ENCODE assay signal across 9 cellular contexts in the genomic region with DNA sequence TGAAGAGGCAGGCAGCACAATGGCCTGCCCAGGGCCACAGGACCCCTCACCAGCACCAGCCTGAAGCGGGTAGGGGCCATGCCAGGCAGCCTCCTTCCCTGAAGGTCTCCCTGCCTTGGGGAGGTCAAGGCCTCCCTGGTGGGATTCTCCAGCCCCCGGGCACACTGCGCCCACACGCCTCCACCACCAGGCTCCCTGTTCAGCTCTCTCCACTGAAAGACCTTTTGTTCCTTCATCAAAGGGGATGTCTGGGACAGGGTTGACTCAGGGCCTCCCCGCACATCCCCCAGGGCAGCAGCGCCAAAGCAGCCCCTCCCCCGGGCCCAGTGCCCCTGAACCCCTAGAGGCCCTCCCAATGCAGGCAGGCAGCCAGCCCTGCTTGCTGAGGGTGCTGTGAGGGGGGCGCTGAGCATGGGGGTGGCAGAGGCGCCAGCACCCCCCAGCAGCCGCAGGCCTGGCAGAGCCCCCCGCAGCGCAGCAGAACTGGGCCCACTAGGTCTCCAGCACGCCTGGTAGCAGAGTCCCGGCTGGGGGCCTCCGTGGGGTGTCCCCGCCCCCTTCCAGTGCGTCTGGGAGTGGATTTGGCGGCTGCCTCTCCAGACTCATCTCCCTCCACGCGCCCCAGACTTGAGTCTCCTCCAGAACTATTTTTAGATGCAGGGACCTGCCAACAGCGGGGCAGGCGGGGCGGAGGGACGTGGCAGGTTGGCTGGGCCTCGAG. TPM values are rescaled to one million over a fixed set of nuclear protein-coding genes. Genes with fewer than 3 reads are reported as not detected.
DNase-seq lines count a peak whose midpoint lies in the region; TF ChIP-seq lines count a peak whose summit lies in the region.
"Had no signal": no experiment of that assay in that cellular context is flagged by ENCODE, and none has a peak within 500 bp of the region (broad histone marks: within the 10 kb centered on the region; RNA-seq: fewer than 3 reads in every experiment).

No MANE protein-coding gene starts in this region.

- peak; percentile 69 for DNase-seq in RPMI8226
- peak; percentile 89 for DNase-seq in fibroblast of villous mesenchyme (ENCODE audit: low read depth)
- DNase-seq in ovary = peak; percentile 90 to 94 (median 91)
- DNase-seq in HEK293T (ENCODE audit: extremely low spot score) = no peak
- DNase-seq in NCI-H82 treated with DMSO at 0.1 percent for 48 hours (lab: John Stamatoyannopoulos, UW; ENCODE audit: unreplicated experiment) = no peak
- no peak for DNase-seq in ACHN
- DNase-seq in NCI-H146 treated with DMSO at 0.1 percent for 48 hours (lab: John Stamatoyannopoulos, UW; ENCODE audit: unreplicated experiment) = no peak
- DNase-seq: effector memory CD8-positive, alpha-beta T cell had no signal

- no peak for TF ChIP-seq EP300 in ovary (IDR thresholded peaks at IDR 0.05)

- peak overlapping the region in 2 of 11 experiments; percentile 26 to 29; a peak in 2 of 22 replicates for H3K9ac ChIP-seq in BLaER1 treated with 17β-estradiol and CSF1 and Interleukin-3, amounts not matched to agents 10 nM and 100 nM

- CTCF ChIA-PET in HEK293T (lab: Yijun Ruan, JAX) = interaction anchor here (0.6 to 1.1 kb wide), 2 partner anchors 142 to 147 kb away, joined by 3 to 4 read pairs; no protein-coding TSS in a partner anchor

- H3K27ac ChIP-seq in BLaER1 treated with 17β-estradiol and CSF1 and Interleukin-3, amounts not matched to agents 10 nM and 100 nM = no peak overlapping the region
- peak overlapping the region; percentile 59 to 79 for H3K27ac ChIP-seq in ovary

- peaks cover 0 to 100% (median 12%) of the 10 kb centered on the region in 11 experiments; a peak in 11 of 22 replicates for H4K20me1 ChIP-seq in BLaER1 treated with 17β-estradiol and CSF1 and Interleukin-3, amounts not matched to agents 10 nM and 100 nM

- H3K36me3 ChIP-seq in BLaER1 treated with 17β-estradiol and CSF1 and Interleukin-3, amounts not matched to agents 10 nM and 100 nM = no peaks in the 10 kb centered on the region
- no peaks in the 10 kb centered on the region for H3K36me3 ChIP-seq in ovary

- H3K4me2 ChIP-seq in BLaER1 treated with 17β-estradiol and CSF1 and Interleukin-3, amounts not matched to agents 10 nM and 100 nM = peak overlapping the region in 9 of 11 experiments; percentile 13 to 81 (median 55); a peak in 16 of 22 replicates

- H3K9me3 ChIP-seq in BLaER1 treated with 17β-estradiol and CSF1 and Interleukin-3, amounts not matched to agents 10 nM and 100 nM (replicated peaks in 1 of 11) = no peaks in the 10 kb centered on the region
- no peaks in the 10 kb centered on the region for H3K9me3 ChIP-seq in ovary

- H3K27me3 ChIP-seq in BLaER1 treated with 17β-estradiol and CSF1 and Interleukin-3, amounts not matched to agents 10 nM and 100 nM = peaks cover 0 to 100% (median 0%) of the 10 kb centered on the region in 11 experiments; a peak in 7 of 22 replicates
- no peaks in the 10 kb centered on the region for H3K27me3 ChIP-seq in ovary

- WGBS in ovary, 3 donors = 14 to 16% (median 16%) methylated on average over 23 to 25 of the region's 25 CpGs

- TF ChIP-seq CTCF in fibroblast of villous mesenchyme (IDR thresholded peaks at IDR 0.05; ENCODE audit: insufficient read depth, low read depth, low read length) = no peak
- no peak for TF ChIP-seq CTCF in ovary (IDR thresholded peaks at IDR 0.05)

- no peak for TF ChIP-seq POLR2A in ovary (IDR thresholded peaks at IDR 0.05)

- in situ Hi-C loops in ACHN (cut with HindIII; ENCODE audit: low pct_ligation_motif_present, low pct_unique_long_range_greater_than_20kb, low sequenced_read_pairs) = loop anchor here (25.0 kb wide), 1 partner anchor 149 kb away; no protein-coding TSS in a partner anchor

- peaks cover 0 to 21% (median 17%) of the 10 kb centered on the region in 10 experiments; a peak in 13 of 20 replicates for H3K4me1 ChIP-seq in BLaER1 treated with 17β-estradiol and CSF1 and Interleukin-3, amounts not matched to agents 10 nM and 100 nM
- H3K4me1 ChIP-seq in ovary (ENCODE audit: insufficient read depth) = peaks cover 15% of the 10 kb centered on the region

- POLR2A ChIA-PET in HEK293T (lab: Yijun Ruan, JAX) = no interaction called here

- intact Hi-C loops in ovary (cut with DNase I) = loop anchor here in 2 of 4 donors (5.0 to 10.0 kb wide), 3 partner anchors 64 to 159 kb away; no protein-coding TSS in a partner anchor

- H3K4me3 ChIP-seq in BLaER1 treated with 17β-estradiol and CSF1 and Interleukin-3, amounts not matched to agents 10 nM and 100 nM = no peak overlapping the region
- H3K4me3 ChIP-seq in fibroblast of villous mesenchyme (ENCODE audit: low read depth, low read length) (no peak overlapping the region), ovary (no peak overlapping the region)

TF ChIP-seq in HEK293T, 16 proteins besides CTCF, POLR2A, EP300 and RAD21:
- TF ChIP-seq L3MBTL2 (conservative IDR thresholded peaks at IDR 0.05) (no peak), BHLHE40 (IDR thresholded peaks at IDR 0.05; ENCODE audit: borderline replicate concordance) (no peak), ELF4 (IDR thresholded peaks at IDR 0.05) (no peak)

RNA-seq across cellular contexts. Expression of a gene that starts 13.1 kb away (rescaled TPM):
- total RNA-seq in fibroblast of villous mesenchyme (87.2 and 120 TPM in 2 replicates), ovary (10 to 100 TPM; 22.2 to 90.2 (median 47.4) TPM)
- polyA plus RNA-seq in ovary = 10 to 100 TPM in 1 of 2 donors, 1 to 10 TPM in 1; 2.4 to 30.3 TPM

RNA-seq across cellular contexts. Expression of a gene that starts 19.5 kb away (rescaled TPM):
- total RNA-seq in fibroblast of villous mesenchyme (not detected in 2 replicates), ovary (10 to 100 TPM in 2 of 7 donors, 1 to 10 TPM in 1, under 1 TPM in 2, not detected in 2; 0.67 to 14.7 (median 3.1) TPM)
- polyA plus RNA-seq in ovary = not detected

RNA-seq across cellular contexts. Expression of a gene that starts 31.3 kb away (rescaled TPM):
- not detected in 2 replicates for total RNA-seq in fibroblast of villous mesenchyme
- 10 to 100 TPM in 2 of 7 donors, 1 to 10 TPM in 1, under 1 TPM in 1, not detected in 3; 0.62 to 28.7 (median 11.6) TPM for total RNA-seq in ovary
- 1 to 10 TPM in 1 of 2 donors, not detected in 1; 1.1 TPM for polyA plus RNA-seq in ovary

Comparison
In these comparisons a context has a peak if more than half of its experiments do, and no peak if none do; other contexts are left out.
1. H3K27ac ChIP-seq: peak in ovary (2 of 2); none in BLaER1 treated with 17β-estradiol and CSF1 and Interleukin-3, amounts not matched to agents 10 nM and 100 nM (0 of 11).
2. DNase-seq: peak in RPMI8226 (single experiment), fibroblast of villous mesenchyme (single experiment) and ovary (5 of 5); none in HEK293T (single experiment), NCI-H82 treated with DMSO at 0.1 percent for 48 hours (single experiment), ACHN (single experiment) and NCI-H146 treated with DMSO at 0.1 percent for 48 hours (single experiment).